ENCODE assay signal across 10 cellular contexts in genomic region chr12:51954465-51955361, GRCh38. TPM values are rescaled to one million over a fixed set of nuclear protein-coding genes. Genes with fewer than 3 reads are reported as not detected.
DNase-seq lines count a peak whose midpoint lies in the region; ATAC-seq and TF ChIP-seq lines count a peak whose summit lies in the region.
"Had no signal": no experiment of that assay in that cellular context is flagged by ENCODE, and none has a peak within 500 bp of the region (broad histone marks: within the 10 kb centered on the region; RNA-seq: fewer than 3 reads in every experiment).

No MANE protein-coding gene starts in this region.

- no peaks in the 10 kb centered on the region for H3K9me3 ChIP-seq in Caco-2
- no peaks in the 10 kb centered on the region for H3K9me3 ChIP-seq in psoas muscle

- H3K4me1 ChIP-seq in Caco-2 (peaks cover 50% of the 10 kb centered on the region), psoas muscle (peaks cover 56% of the 10 kb centered on the region)

- peak overlapping the region; percentile 97 for H3K27ac ChIP-seq in psoas muscle

- ATAC-seq in esophagus mucosa (peak; percentile 68), psoas muscle (peak in 3 of 4 donors; percentile 2 to 7 (median 6)), HG02623 (IDR thresholded peaks at IDR 0.05; ENCODE audit: unreplicated experiment) (no peak)

- peaks cover 44% of the 10 kb centered on the region for H3K4me1 Mint-ChIP-seq in Caco-2 (ENCODE audit: low read depth, unreplicated experiment)

- intact Hi-C loops in Caco-2 (cut with micrococcal nuclease; ENCODE audit: unreplicated experiment): loop anchor here (1.0 kb wide), 1 partner anchor 26 kb away; no protein-coding TSS in a partner anchor
- intact Hi-C loops in psoas muscle (cut with DNase I): no loop called here

- H3K4me3 ChIP-seq in Caco-2 (ENCODE audit: low read depth, low read length) (no peak overlapping the region), psoas muscle (peak overlapping the region; percentile 99)
- H3K4me3 ChIP-seq: lung had no signal

- TSS peak; percentile 74 for BruUV-seq in Caco-2 (replicated peaks; lab: Mats Ljungman, UMichigan)

- H3K9me3 Mint-ChIP-seq in Caco-2 (ENCODE audit: unreplicated experiment): no peaks in the 10 kb centered on the region

- DNase-seq in Caco-2 (peak in 1 of 2 experiments; percentile 57), NOMO-1 treated with DMSO at 0.1 percent for 48 hours (lab: John Stamatoyannopoulos, UW; ENCODE audit: unreplicated experiment) (peak; percentile 74), psoas muscle (no peak), NCI-H82 (lab: John Stamatoyannopoulos, UW) (no peak), SK-N-DZ (ENCODE audit: low spot score) (no peak)
- no peak for DNase-seq in activated CD8-positive, alpha-beta memory T cell treated with anti-CD3 and anti-CD28 coated beads for 24 hours
- DNase-seq: NCI-H748 treated with DMSO at 0.1 percent for 48 hours had no signal

- no peaks in the 10 kb centered on the region for H3K27me3 Mint-ChIP-seq in Caco-2 (ENCODE audit: insufficient read depth, unreplicated experiment)

- H3K4me3 Mint-ChIP-seq in Caco-2 (ENCODE audit: unreplicated experiment): peak overlapping the region; percentile 87

- CTCF ChIA-PET in Caco-2 (lab: Charles Lee): interaction anchor here (1.0 to 1.1 kb wide), 2 partner anchors 17 to 22 kb away, joined by 4 to 5 read pairs; no protein-coding TSS in a partner anchor

- POLR2A ChIA-PET in Caco-2 (lab: Charles Lee): interaction anchor here (0.5 kb wide), 1 partner anchor 13 kb away, joined by 3 read pairs; no protein-coding TSS in a partner anchor

- H3K27me3 ChIP-seq in Caco-2 (replicated peaks; ENCODE audit: control insufficient read depth, insufficient read depth, low read length) (no peaks in the 10 kb centered on the region), psoas muscle (ENCODE audit: insufficient read depth in 3 of 3, low read length in 2 of 3) (no peaks in the 10 kb centered on the region)

- TF ChIP-seq CTCF in Caco-2 (IDR thresholded peaks at IDR 0.05; ENCODE audit: insufficient read depth in 1 of 2, low read depth in 1 of 2, low read length in 1 of 2, severe bottlenecking in 1 of 2, unreplicated experiment in 1 of 2) (no peak), psoas muscle (IDR thresholded peaks at IDR 0.05) (no peak)

- 26 to 54% (median 30%) methylated on average over 7 of the region's 7 CpGs for WGBS in psoas muscle, 3 donors

- peak overlapping the region; percentile 78 for H3K27ac Mint-ChIP-seq in Caco-2 (ENCODE audit: unreplicated experiment)

- no peaks in the 10 kb centered on the region for H3K36me3 ChIP-seq in Caco-2 (ENCODE audit: control insufficient read depth, insufficient read depth, low read length)
- no peaks in the 10 kb centered on the region for H3K36me3 ChIP-seq in psoas muscle (ENCODE audit: insufficient read depth in 1 of 2, low read depth in 1 of 2)

- H3K36me3 Mint-ChIP-seq in Caco-2 (ENCODE audit: insufficient read depth, unreplicated experiment): peaks cover 37% of the 10 kb centered on the region

RNA-seq across cellular contexts. Expression of gene ACVR1B, which starts 3.2 kb away (rescaled TPM):
- total RNA-seq in Caco-2 (2022): 92.7 and 112 TPM in 2 replicates
- 19.2 TPM for total RNA-seq in esophagus mucosa
- total RNA-seq in psoas muscle: 10 to 100 TPM; 10.5 to 16.6 (median 14.0) TPM
- 10 to 100 TPM in 1 of 3 donors, 1 to 10 TPM in 2; 5.8 to 14.9 (median 6.0) TPM for polyA plus RNA-seq in psoas muscle
- polyA plus RNA-seq in SK-N-DZ (2014; cell fraction: cytosol; rRNA removed): 23.8 and 24.9 TPM in 2 replicates
- polyA plus RNA-seq in SK-N-DZ (2014; cell fraction: nucleus; rRNA removed): 16.1 and 25.1 TPM in 2 replicates

RNA-seq across cellular contexts. Expression of gene ACVRL1, which starts 47.4 kb away (rescaled TPM):
- total RNA-seq in Caco-2 (2022) (0.74 TPM in 1 of 2 replicates, not detected in the other), esophagus mucosa (4.9 TPM), psoas muscle (10 to 100 TPM; 24.1 to 40.8 (median 25.8) TPM)
- polyA plus RNA-seq in psoas muscle: 10 to 100 TPM; 10.8 to 22.8 (median 13.9) TPM
- polyA plus RNA-seq in SK-N-DZ (2014; cell fraction: cytosol; rRNA removed): 24.4 and 26.5 TPM in 2 replicates
- polyA plus RNA-seq in SK-N-DZ (2014; cell fraction: nucleus; rRNA removed): 25.3 and 33.4 TPM in 2 replicates

RNA-seq across cellular contexts. Expression of gene TAMALIN, which starts 52.0 kb away (rescaled TPM):
- total RNA-seq in Caco-2 (2022) (3.7 and 4.1 TPM in 2 replicates), esophagus mucosa (3.9 TPM), psoas muscle (10 to 100 TPM in 3 of 4 donors, 1 to 10 TPM in 1; 8.0 to 12.8 (median 11.5) TPM)
- 1 to 10 TPM; 5.5 to 9.6 (median 6.8) TPM for polyA plus RNA-seq in psoas muscle
- polyA plus RNA-seq in SK-N-DZ (2014; cell fraction: cytosol; rRNA removed): 13.6 and 121 TPM in 2 replicates
- polyA plus RNA-seq in SK-N-DZ (2014; cell fraction: nucleus; rRNA removed): 24.1 and 50.0 TPM in 2 replicates
